ENCODE assay signal across 15 cellular contexts in the genomic region with DNA sequence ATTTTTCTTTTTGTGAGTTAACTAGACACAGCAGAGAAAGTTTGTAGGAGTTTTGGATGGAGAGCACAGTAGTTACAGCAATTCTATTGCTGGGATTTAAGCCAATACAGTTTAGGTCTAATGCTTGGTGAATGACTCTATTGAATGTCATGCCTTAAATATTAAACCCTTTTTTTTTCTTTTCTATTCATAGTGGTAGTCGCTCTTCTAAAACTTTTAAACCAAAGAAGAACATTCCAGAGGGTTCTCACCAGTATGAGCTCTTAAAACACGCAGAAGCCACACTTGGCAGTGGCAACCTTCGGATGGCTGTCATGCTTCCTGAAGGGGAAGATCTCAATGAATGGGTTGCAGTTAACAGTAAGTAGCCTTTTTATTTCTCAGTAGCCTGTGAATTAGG. TPM values are rescaled to one million over a fixed set of nuclear protein-coding genes. Genes with fewer than 3 reads are reported as not detected.
DNase-seq lines count a peak whose midpoint lies in the region; ATAC-seq and TF ChIP-seq lines count a peak whose summit lies in the region.
"Had no signal": no experiment of that assay in that cellular context is flagged by ENCODE, and none has a peak within 500 bp of the region (broad histone marks: within the 10 kb centered on the region; RNA-seq: fewer than 3 reads in every experiment).

No MANE protein-coding gene starts in this region.

- no peak for TF ChIP-seq CTCF in thyroid gland (IDR thresholded peaks at IDR 0.05)
- no peak for TF ChIP-seq CTCF in GM20000 (IDR thresholded peaks at IDR 0.05; ENCODE audit: extremely low read depth, missing control alignments)

- peaks cover 31% of the 10 kb centered on the region for H3K4me1 ChIP-seq in GM23248 (ENCODE audit: insufficient read depth)
- H3K4me1 ChIP-seq in thyroid gland: peaks cover 0 to 5% of the 10 kb centered on the region in 2 donors

- intact Hi-C loops in thyroid gland (cut with DNase I): no loop called here

- H3K36me3 ChIP-seq in GM23248 (ENCODE audit: low read depth) (peaks cover 1% of the 10 kb centered on the region; the same call in 1 of the 2 replicates), thyroid gland (no peaks in the 10 kb centered on the region)

- peaks cover 30% of the 10 kb centered on the region for H3F3A ChIP-seq in GM23248 (ENCODE audit: insufficient read depth)

- DNase-seq in GM23248 (peak; percentile 91), astrocyte of the hippocampus (ENCODE audit: low read depth, low spot score) (peak; percentile 90), foreskin melanocyte (peak; percentile 90), thyroid gland (peak; percentile 29 to 42), HuH-7.5 (ENCODE audit: low spot score) (no peak), GM20000 (ENCODE audit: low spot score) (no peak)
- DNase-seq: activated CD4-positive, alpha-beta memory T cell treated with anti-CD3 and anti-CD28 coated beads for 36 hours; aorta; CD4-positive, alpha-beta memory T cell; MM.1S; NCI-H2029; NCI-H524 treated with DMSO at 0.1 percent for 48 hours; small intestine; stimulated activated naive B cell treated with anti-CD40 and anti-IgM and Interleukin-4, amounts not matched to agents 10 μg/mL and 1 μg/mL and 100 μg/mL, for 72 hours had no signal

- in situ Hi-C loops in GM23248 (cut with MboI): no loop called here

- no peaks in the 10 kb centered on the region for H3K9me2 ChIP-seq in GM23248 (ENCODE audit: insufficient read depth)

- peak overlapping the region; percentile 61 for H3K27ac ChIP-seq in GM23248
- H3K27ac ChIP-seq in thyroid gland: peak overlapping the region in 2 of 3 donors; percentile 8 to 35

- no peak for TF ChIP-seq POLR2A in thyroid gland (IDR thresholded peaks at IDR 0.05)

- no peaks in the 10 kb centered on the region for H3K27me3 ChIP-seq in GM23248 (replicated peaks; ENCODE audit: insufficient read depth)
- no peaks in the 10 kb centered on the region for H3K27me3 ChIP-seq in thyroid gland

- H3K4me2 ChIP-seq in GM23248 (ENCODE audit: unreplicated experiment): peak overlapping the region; percentile 49

- peak overlapping the region; percentile 28 for H3K9ac ChIP-seq in GM23248

- WGBS in GM23248 (ENCODE audit: low coverage in 1 of 2, low lambda C conversion rate in 2 of 2, missing lambda C conversion rate in 2 of 2), 2 experiments: 5 to 7% methylated on average over 3 of the region's 3 CpGs
- WGBS in thyroid gland, 2 donors: 41 to 51% methylated on average over 3 of the region's 3 CpGs

- H3K4me3 ChIP-seq in GM23248 (peak overlapping the region; percentile 18), thyroid gland (replicated peaks in 1 of 3) (no peak overlapping the region)

- no peak for ATAC-seq in HG02678 (IDR thresholded peaks at IDR 0.05; ENCODE audit: unreplicated experiment)
- ATAC-seq: stimulated activated naive B cell treated with anti-CD40 and anti-IgM and Interleukin-4, amounts not matched to agents 10 μg/mL and 1 μg/mL and 100 μg/mL, for 72 hours had no signal

- H3K9me3 ChIP-seq in GM23248 (ENCODE audit: low read depth): no peaks in the 10 kb centered on the region
- H3K9me3 ChIP-seq in thyroid gland: no peaks in the 10 kb centered on the region

- peaks cover 76% of the 10 kb centered on the region for H3K79me2 ChIP-seq in GM23248 (ENCODE audit: insufficient read depth)

- H4K20me1 ChIP-seq in GM23248 (ENCODE audit: insufficient read depth): no peaks in the 10 kb centered on the region

- no peak overlapping the region for H2AFZ ChIP-seq in GM23248

RNA-seq across cellular contexts. Expression of gene DCK, which starts 34.8 kb away (rescaled TPM):
- total RNA-seq in GM23248 (2014; rRNA removed; shearing (Covaris generic)): 32.6 and 33.1 TPM in 2 replicates
- polyA plus RNA-seq in GM23248 (2016; fragmentation: Nextera tagmentation; extraction: Ambion mirVana): 40.3 and 40.6 TPM in 2 replicates
- total RNA-seq in thyroid gland: 10 to 100 TPM; 10.9 to 15.2 (median 14.6) TPM

RNA-seq across cellular contexts. Expression of gene MOB1B, which starts 56.5 kb away (rescaled TPM):
- total RNA-seq in GM23248 (2014; rRNA removed; shearing (Covaris generic)): 10.2 and 11.6 TPM in 2 replicates
- polyA plus RNA-seq in GM23248 (2016; fragmentation: Nextera tagmentation; extraction: Ambion mirVana): 7.1 and 7.5 TPM in 2 replicates
- total RNA-seq in thyroid gland: 10 to 100 TPM; 24.1 to 33.9 (median 29.6) TPM

Comparison
In these comparisons a context has a peak if more than half of its experiments do, and no peak if none do; other contexts are left out.
1. DNase-seq: peak in GM23248 (single experiment), astrocyte of the hippocampus (single experiment), foreskin melanocyte (single experiment) and thyroid gland (2 of 2); none in HuH-7.5 (single experiment) and GM20000 (single experiment).